Comparison of ENCODE assay signal across 1 cellular context in the genomic region with DNA sequence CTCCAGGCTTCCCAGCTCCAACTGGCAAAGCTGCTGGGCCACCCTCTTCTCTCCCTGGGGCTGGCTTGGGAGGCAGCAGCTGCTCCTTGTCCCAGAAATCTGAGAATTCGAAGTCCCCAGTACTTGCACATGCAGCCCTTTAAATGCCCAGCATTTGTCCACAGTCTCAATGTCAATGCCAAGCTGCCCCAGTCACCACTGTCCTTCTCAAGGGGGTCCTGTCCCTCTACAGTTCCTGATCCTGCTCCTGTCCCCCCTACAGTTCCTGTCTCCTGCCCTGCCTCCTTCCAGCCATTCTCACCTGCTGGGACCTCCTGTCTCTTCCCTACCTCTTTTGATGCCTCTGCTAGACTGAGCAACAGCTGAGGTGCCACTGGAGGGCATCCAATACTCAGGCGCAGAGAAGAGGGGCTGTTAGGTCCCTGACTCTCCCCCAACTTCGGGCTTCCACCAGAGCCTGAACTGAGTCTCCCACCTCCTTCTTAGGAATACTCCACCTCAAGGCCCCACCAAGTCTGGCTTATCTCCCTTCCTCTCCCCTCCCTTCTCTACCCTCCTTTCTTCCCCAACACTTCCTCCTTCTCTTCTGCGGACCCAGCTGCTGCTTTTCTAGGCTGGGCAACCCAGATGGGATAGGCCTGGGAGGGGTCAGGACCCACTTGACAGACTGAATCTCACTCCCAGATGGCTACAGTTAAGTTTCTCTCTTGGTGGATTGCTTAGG.
TF ChIP-seq lines count a peak whose summit lies in the region.

No MANE protein-coding gene starts in this region.

TF ChIP-seq in H1, 55 proteins besides CTCF, POLR2A, EP300 and RAD21:
- TF ChIP-seq CHD1 (IDR thresholded peaks at IDR 0.05; ENCODE audit: low read depth, low read length): no peak
